ENCODE assay signal across 22 cellular contexts in genomic region chr12:84455598-84455997, GRCh38.
A peak's percentile ranks its signal among the peaks of the same experiment; 100 is the strongest.
DNase-seq lines count a peak whose midpoint lies in the region; ATAC-seq, FAIRE-seq and TF ChIP-seq lines count a peak whose summit lies in the region.
"Had no signal": no experiment of that assay in that cellular context is flagged by ENCODE, and none has a peak within 500 bp of the region (broad histone marks: within the 10 kb centered on the region; RNA-seq: fewer than 3 reads in every experiment).

No MANE protein-coding gene starts in this region.

- H3K9me3 Mint-ChIP-seq in stimulated activated memory B cell treated with anti-CD40 and anti-IgM and Interleukin-4, amounts not matched to agents 10 μg/mL and 1 μg/mL and 100 μg/mL, for 72 hours = no peaks in the 10 kb centered on the region
- H3K9me3 Mint-ChIP-seq: GM23338, HFFc6 had no signal

- H3K27me3 Mint-ChIP-seq in stimulated activated memory B cell treated with anti-CD40 and anti-IgM and Interleukin-4, amounts not matched to agents 10 μg/mL and 1 μg/mL and 100 μg/mL, for 72 hours = no peaks in the 10 kb centered on the region
- H3K27me3 Mint-ChIP-seq: CD4-positive, alpha-beta memory T cell had no signal

- H3K9me3 ChIP-seq in heart right ventricle = no peaks in the 10 kb centered on the region
- H3K9me3 ChIP-seq: BLaER1 had no signal

- no peaks in the 10 kb centered on the region for H3K4me1 ChIP-seq in heart right ventricle
- H3K4me1 ChIP-seq: BLaER1 had no signal

- H3K4me3 ChIP-seq in BJ (ENCODE audit: low read depth, low read length) (no peak overlapping the region), bronchial epithelial cell (ENCODE audit: low read depth, low read length) (no peak overlapping the region), fibroblast of villous mesenchyme (ENCODE audit: low read depth, low read length) (no peak overlapping the region), heart right ventricle (no peak overlapping the region)
- H3K4me3 ChIP-seq: BLaER1, GM23338 had no signal

- H3K4me1 Mint-ChIP-seq in stimulated activated memory B cell treated with anti-CD40 and anti-IgM and Interleukin-4, amounts not matched to agents 10 μg/mL and 1 μg/mL and 100 μg/mL, for 72 hours = no peaks in the 10 kb centered on the region
- H3K4me1 Mint-ChIP-seq: CD14-positive monocyte; CD4-positive, alpha-beta memory T cell; GM23338 had no signal

- no peak for ATAC-seq in stimulated activated memory B cell treated with anti-CD40 and anti-IgM and Interleukin-4, amounts not matched to agents 10 μg/mL and 1 μg/mL and 100 μg/mL, for 72 hours
- no peak for ATAC-seq in HG02798 (IDR thresholded peaks at IDR 0.05; ENCODE audit: poor library complexity, unreplicated experiment)
- ATAC-seq in heart right ventricle = no peak
- ATAC-seq: GM23338 had no signal

- no peaks in the 10 kb centered on the region for H3K27me3 ChIP-seq in BJ (ENCODE audit: control insufficient read depth, insufficient read depth, low read length)
- H3K27me3 ChIP-seq in bronchial epithelial cell (ENCODE audit: control insufficient read depth, insufficient read depth, low read length) = no peaks in the 10 kb centered on the region
- H3K27me3 ChIP-seq in heart right ventricle = no peaks in the 10 kb centered on the region
- H3K27me3 ChIP-seq: BLaER1 had no signal

- intact Hi-C loops in heart right ventricle (cut with DNase I) = no loop called here

- no peaks in the 10 kb centered on the region for H3K36me3 Mint-ChIP-seq in stimulated activated memory B cell treated with anti-CD40 and anti-IgM and Interleukin-4, amounts not matched to agents 10 μg/mL and 1 μg/mL and 100 μg/mL, for 72 hours
- H3K36me3 Mint-ChIP-seq: CD14-positive monocyte; CD4-positive, alpha-beta memory T cell had no signal

- 60 to 75% methylated on average over 2 of the region's 2 CpGs for WGBS in heart right ventricle, 2 donors

- FAIRE-seq in bronchial epithelial cell (lab: Jason Lieb, UNC) = peak; percentile 80
- FAIRE-seq: GM12891, H54 had no signal

- no peak overlapping the region for H3K27ac ChIP-seq in heart right ventricle
- H3K27ac ChIP-seq: BLaER1, HL-60, KMS-11 had no signal

- H3K4me3 Mint-ChIP-seq in stimulated activated memory B cell treated with anti-CD40 and anti-IgM and Interleukin-4, amounts not matched to agents 10 μg/mL and 1 μg/mL and 100 μg/mL, for 72 hours = no peak overlapping the region
- H3K4me3 Mint-ChIP-seq: CD14-positive monocyte; CD4-positive, alpha-beta memory T cell; GM23338; HFFc6 had no signal

- H3K27ac Mint-ChIP-seq in stimulated activated memory B cell treated with anti-CD40 and anti-IgM and Interleukin-4, amounts not matched to agents 10 μg/mL and 1 μg/mL and 100 μg/mL, for 72 hours = no peak overlapping the region
- H3K27ac Mint-ChIP-seq: CD14-positive monocyte; CD4-positive, alpha-beta memory T cell; GM23338; HFFc6 had no signal

- no peak for TF ChIP-seq CTCF in BJ (IDR thresholded peaks at IDR 0.05; ENCODE audit: insufficient read depth, low read depth, low read length)
- no peak for TF ChIP-seq CTCF in bronchial epithelial cell (IDR thresholded peaks at IDR 0.05; ENCODE audit: insufficient read depth, low read length, severe bottlenecking)
- TF ChIP-seq CTCF in fibroblast of villous mesenchyme (IDR thresholded peaks at IDR 0.05; ENCODE audit: insufficient read depth, low read depth, low read length) = no peak
- TF ChIP-seq CTCF in heart right ventricle (IDR thresholded peaks at IDR 0.05) = no peak

- DNase-seq in BJ (ENCODE audit: low read depth) (peak; percentile 19), SK-N-DZ (ENCODE audit: low spot score) (peak; percentile 11), bronchial epithelial cell (ENCODE audit: low read depth) (no peak), fibroblast of villous mesenchyme (ENCODE audit: low read depth) (peak; percentile 8), DMS153 treated with DMSO at 0.1 percent for 48 hours (lab: John Stamatoyannopoulos, UW; ENCODE audit: unreplicated experiment) (no peak), heart right ventricle (no peak)
- DNase-seq: AML-193; CD4-positive, alpha-beta memory T cell; DMS153; DMS79 treated with DMSO at 0.1 percent for 48 hours; EL; HCEC 1CT; HFFc6 had no signal

- CTCF ChIA-PET in BJ (lab: Yijun Ruan, JAX) = no interaction called here

- H3K36me3 ChIP-seq in BJ (ENCODE audit: control insufficient read depth, insufficient read depth, low read length) (no peaks in the 10 kb centered on the region), bronchial epithelial cell (ENCODE audit: control insufficient read depth, insufficient read depth, low read length) (no peaks in the 10 kb centered on the region), heart right ventricle (no peaks in the 10 kb centered on the region)
- H3K36me3 ChIP-seq: BLaER1 had no signal

- POLR2A ChIA-PET in BJ (lab: Charles Lee) = no interaction called here

Comparison
In these comparisons a context has a peak if more than half of its experiments do, and no peak if none do; other contexts are left out.
1. DNase-seq: peak in BJ (single experiment), SK-N-DZ (single experiment) and fibroblast of villous mesenchyme (single experiment); none in bronchial epithelial cell (single experiment), DMS153 treated with DMSO at 0.1 percent for 48 hours (single experiment) and heart right ventricle (0 of 2).